ENCODE assay signal across 8 cellular contexts in the genomic region with DNA sequence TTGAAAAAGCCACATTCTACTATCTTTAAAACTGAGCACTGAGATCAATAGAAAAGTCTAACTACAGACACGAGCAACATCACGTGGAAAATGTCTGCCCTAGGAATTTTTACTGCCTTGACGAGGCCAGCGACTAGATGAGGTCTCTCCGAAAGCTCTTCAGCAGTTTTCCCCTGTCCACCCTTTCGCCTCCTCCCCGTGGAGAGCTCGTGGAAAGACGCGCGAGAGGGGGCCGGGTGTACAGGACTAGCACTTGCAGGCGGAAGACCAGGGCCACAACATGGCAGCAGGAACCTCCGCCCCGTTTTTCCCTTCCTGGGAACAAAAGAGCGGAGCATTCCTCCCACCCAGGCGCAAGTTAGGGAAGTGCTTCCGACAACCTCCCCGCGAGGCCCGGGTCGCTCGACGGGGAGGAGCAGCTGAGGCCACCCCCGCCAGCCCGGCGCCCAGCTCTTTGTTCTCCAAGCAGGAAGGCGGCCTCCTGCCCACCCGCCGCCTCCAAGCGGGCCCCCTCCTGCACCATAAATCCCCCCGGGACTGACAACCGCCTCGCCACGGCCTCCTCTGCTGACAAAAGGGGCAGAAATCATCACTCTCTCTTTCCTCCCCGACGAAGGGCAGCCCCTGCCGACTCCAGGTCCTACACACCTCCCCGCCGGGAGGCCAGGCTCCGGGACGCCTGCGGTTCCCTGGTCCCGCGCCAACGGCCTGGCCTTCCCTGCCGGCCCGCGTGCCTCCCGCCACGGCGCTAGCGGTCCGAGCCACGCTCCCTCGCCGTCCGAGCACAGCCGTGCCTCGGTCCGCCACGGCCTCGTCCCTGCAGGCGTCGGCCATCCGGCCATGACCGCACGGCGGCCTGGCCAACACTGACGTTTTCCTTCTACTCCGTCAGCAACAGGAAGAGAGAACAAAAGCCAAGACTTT. TPM values are rescaled to one million over a fixed set of nuclear protein-coding genes. Genes with fewer than 3 reads are reported as not detected.
DNase-seq lines count a peak whose midpoint lies in the region; ATAC-seq, FAIRE-seq and TF ChIP-seq lines count a peak whose summit lies in the region.

No MANE protein-coding gene starts in this region.

- DNase-seq in AG08396 (ENCODE audit: low spot score) (peak; percentile 50), UCSD-AML1 (lab: John Stamatoyannopoulos, UW; ENCODE audit: unreplicated experiment) (peak; percentile 63), bronchial epithelial cell (ENCODE audit: low read depth) (peak; percentile 20), islet precursor cell (peak; percentile 68), spleen (peak; percentile 93), GM19240 (ENCODE audit: insufficient read length, low spot score) (no peak)

- TF ChIP-seq CTCF in bronchial epithelial cell (IDR thresholded peaks at IDR 0.05; ENCODE audit: insufficient read depth, low read length, severe bottlenecking), result no peak
- peak in 1 of 11 experiments; percentile 9 for TF ChIP-seq CTCF in spleen (IDR thresholded peaks at IDR 0.05 in 8 of 11, conservative IDR thresholded peaks at IDR 0.05 in 3 of 11)

- H3K9ac ChIP-seq in HUES64 (ENCODE audit: low read depth, low read length), result peak overlapping the region; percentile 100

- ATAC-seq in GM18909 (IDR thresholded peaks at IDR 0.05; ENCODE audit: poor library complexity, unreplicated experiment), result peak; percentile 1

- peak overlapping the region; percentile 97 for H3K4me3 ChIP-seq in HUES64 (ENCODE audit: low read length)
- peak overlapping the region; percentile 93 for H3K4me3 ChIP-seq in bronchial epithelial cell (ENCODE audit: low read depth, low read length)
- peak overlapping the region; percentile 81 to 98 (median 91) for H3K4me3 ChIP-seq in spleen

- no peak for TF ChIP-seq POLR2A in spleen (IDR thresholded peaks at IDR 0.05)

- intact Hi-C loops in spleen (cut with DNase I; ENCODE audit: low total_unique reads), result loop anchor here (5.0 to 10.0 kb wide), 2 partner anchors 44 to 53 kb away; partner anchors contain the start of gene CTR9

- under 1% methylated on average over 71 of the region's 71 CpGs for whole genome bisulfite sequencing in HUES64
- WGBS in spleen, 5 donors, result 0 to 1% (median 1%) methylated on average over 42 to 71 of the region's 71 CpGs

- H3K36me3 ChIP-seq in HUES64 (ENCODE audit: insufficient read depth, low read length) (peaks cover 48% of the 10 kb centered on the region), bronchial epithelial cell (ENCODE audit: control insufficient read depth, insufficient read depth, low read length) (peaks cover 17% of the 10 kb centered on the region), spleen (peaks cover 8 to 44% (median 41%) of the 10 kb centered on the region in 6 donors)

- peaks cover 20% of the 10 kb centered on the region for H3K4me1 ChIP-seq in HUES64 (ENCODE audit: insufficient read depth, low read length)
- peaks cover 32 to 64% (median 52%) of the 10 kb centered on the region in 6 donors for H3K4me1 ChIP-seq in spleen

- H3K27ac ChIP-seq in HUES64 (ENCODE audit: low read depth, low read length) (peak overlapping the region; percentile 99), spleen (peak overlapping the region; percentile 99 to 100 (median 100))

- no peaks in the 10 kb centered on the region for H3K27me3 ChIP-seq in HUES64 (ENCODE audit: insufficient read depth, low read length)
- no peaks in the 10 kb centered on the region for H3K27me3 ChIP-seq in bronchial epithelial cell (ENCODE audit: control insufficient read depth, insufficient read depth, low read length)
- no peaks in the 10 kb centered on the region for H3K27me3 ChIP-seq in spleen (replicated peaks in 1 of 7)

- FAIRE-seq in bronchial epithelial cell (lab: Jason Lieb, UNC), result no peak

- H3K9me3 ChIP-seq in HUES64 (ENCODE audit: insufficient read depth, low read depth, low read length), result no peaks in the 10 kb centered on the region
- no peaks in the 10 kb centered on the region for H3K9me3 ChIP-seq in spleen

RNA-seq across cellular contexts. Expression of gene EIF4G2, which starts 0.8 kb away (rescaled TPM):
- 772 TPM for polyA plus RNA-seq in HUES64 (2013, experiment 1 of 2)
- 725 TPM for polyA plus RNA-seq in HUES64 (2013, experiment 2 of 2)
- total RNA-seq in bronchial epithelial cell (384 and 624 TPM in 2 replicates), spleen (100 to 1,000 TPM; 444 to 712 (median 622) TPM)
- polyA plus RNA-seq in spleen, result 100 to 1,000 TPM; 178 to 264 (median 218) TPM

RNA-seq across cellular contexts. Expression of gene ZBED5, which starts 50.0 kb away (rescaled TPM):
- 53.6 TPM for polyA plus RNA-seq in HUES64 (2013, experiment 1 of 2)
- 62.7 TPM for polyA plus RNA-seq in HUES64 (2013, experiment 2 of 2)
- total RNA-seq in bronchial epithelial cell (19.5 and 32.9 TPM in 2 replicates), spleen (10 to 100 TPM; 54.8 to 83.8 (median 66.9) TPM)
- 10 to 100 TPM; 43.5 to 70.1 (median 46.7) TPM for polyA plus RNA-seq in spleen

RNA-seq across cellular contexts. Expression of gene CTR9, which starts 56.8 kb away (rescaled TPM):
- polyA plus RNA-seq in HUES64 (2013, experiment 1 of 2), result 35.5 TPM
- polyA plus RNA-seq in HUES64 (2013, experiment 2 of 2), result 33.5 TPM
- total RNA-seq in bronchial epithelial cell, result 16.8 and 24.7 TPM in 2 replicates
- total RNA-seq in spleen, result 10 to 100 TPM; 31.1 to 44.4 (median 36.0) TPM
- polyA plus RNA-seq in spleen, result 10 to 100 TPM; 13.8 to 17.6 (median 14.0) TPM
